ENCODE assay signal across 14 cellular contexts in genomic region chr1:21491483-21492170, GRCh38. TPM values are rescaled to one million over a fixed set of nuclear protein-coding genes. Genes with fewer than 3 reads are reported as not detected.
DNase-seq lines count a peak whose midpoint lies in the region; ATAC-seq and TF ChIP-seq lines count a peak whose summit lies in the region.
"Had no signal": no experiment of that assay in that cellular context is flagged by ENCODE, and none has a peak within 500 bp of the region (broad histone marks: within the 10 kb centered on the region; RNA-seq: fewer than 3 reads in every experiment).

No MANE protein-coding gene starts in this region.

- no peaks in the 10 kb centered on the region for H3K9me3 ChIP-seq in esophagus squamous epithelium
- H3K9me3 ChIP-seq: colonic mucosa, tibial artery had no signal

- H3K4me3 ChIP-seq in fibroblast of villous mesenchyme (ENCODE audit: low read depth, low read length) (no peak overlapping the region), esophagus squamous epithelium (no peak overlapping the region)
- H3K4me3 ChIP-seq: colonic mucosa, tibial artery had no signal

- intact Hi-C loops in esophagus squamous epithelium (cut with DNase I) = no loop called here

- no peaks in the 10 kb centered on the region for H3K36me3 ChIP-seq in esophagus squamous epithelium
- H3K36me3 ChIP-seq: colonic mucosa, tibial artery had no signal

- H3K27ac ChIP-seq in esophagus squamous epithelium = no peak overlapping the region
- H3K27ac ChIP-seq: 22Rv1, colonic mucosa, parathyroid adenoma, tibial artery had no signal

- H3K27me3 ChIP-seq in esophagus squamous epithelium = peaks cover 0 to 23% (median 0%) of the 10 kb centered on the region in 4 donors
- H3K27me3 ChIP-seq: colonic mucosa had no signal

- no peak for ATAC-seq in HG03135 (IDR thresholded peaks at IDR 0.05; ENCODE audit: unreplicated experiment)

- no peak for TF ChIP-seq POLR2A in esophagus squamous epithelium (IDR thresholded peaks at IDR 0.05)

- 50 to 51% methylated on average over 5 to 7 of the region's 7 CpGs for WGBS in esophagus squamous epithelium, 2 donors

- H3K4me1 ChIP-seq in esophagus squamous epithelium = peaks cover 0 to 15% (median 3%) of the 10 kb centered on the region in 3 donors
- H3K4me1 ChIP-seq: colonic mucosa, parathyroid adenoma, tibial artery had no signal

- DNase-seq in DMS153 treated with DMSO at 0.1 percent for 48 hours (lab: John Stamatoyannopoulos, UW; ENCODE audit: unreplicated experiment) (peak; percentile 41), DMS153 (lab: John Stamatoyannopoulos, UW) (no peak), NCI-H1092 (lab: John Stamatoyannopoulos, UW) (peak; percentile 9), NCI-H69 (lab: John Stamatoyannopoulos, UW) (peak; percentile 93), fibroblast of villous mesenchyme (ENCODE audit: low read depth) (peak; percentile 11), LoVo (ENCODE audit: low spot score) (no peak), esophagus squamous epithelium (lab: John Stamatoyannopoulos, UW) (no peak)
- DNase-seq: activated CD8-positive, alpha-beta memory T cell treated with anti-CD3 and anti-CD28 coated beads, Interleukin-2, amount 10 ng/mL, durations not matched to agents 7 days and 5 days; SHP77 treated with DMSO at 0.1 percent for 48 hours; tibial artery had no signal

- no peak for TF ChIP-seq CTCF in fibroblast of villous mesenchyme (IDR thresholded peaks at IDR 0.05; ENCODE audit: insufficient read depth, low read depth, low read length)
- TF ChIP-seq CTCF in esophagus squamous epithelium (IDR thresholded peaks at IDR 0.05) = no peak

RNA-seq across cellular contexts. Expression of gene ALPL, which starts 17.6 kb away (rescaled TPM):
- total RNA-seq in fibroblast of villous mesenchyme (1.3 and 1.7 TPM in 2 replicates), esophagus squamous epithelium (1 to 10 TPM; 3.2 to 6.4 (median 4.7) TPM)
- total RNA-seq: activated CD8-positive, alpha-beta memory T cell treated with anti-CD3 and anti-CD28 coated beads, Interleukin-2, amount 10 ng/mL, durations not matched to agents 7 days and 5 days had no signal

RNA-seq across cellular contexts. Expression of gene NBPF3, which starts 51.7 kb away (rescaled TPM):
- total RNA-seq in fibroblast of villous mesenchyme (28.3 and 36.7 TPM in 2 replicates), esophagus squamous epithelium (10 to 100 TPM in 1 of 4 donors, 1 to 10 TPM in 3; 3.8 to 10.7 (median 6.6) TPM)

Comparison
In these comparisons a context has a peak if more than half of its experiments do, and no peak if none do; other contexts are left out.
1. DNase-seq: peak in DMS153 treated with DMSO at 0.1 percent for 48 hours (single experiment), NCI-H1092 (single experiment), NCI-H69 (single experiment) and fibroblast of villous mesenchyme (single experiment); none in DMS153 (single experiment), LoVo (single experiment) and esophagus squamous epithelium (single experiment).